Comparison of ENCODE assay signal across 9 cellular contexts in the genomic region with DNA sequence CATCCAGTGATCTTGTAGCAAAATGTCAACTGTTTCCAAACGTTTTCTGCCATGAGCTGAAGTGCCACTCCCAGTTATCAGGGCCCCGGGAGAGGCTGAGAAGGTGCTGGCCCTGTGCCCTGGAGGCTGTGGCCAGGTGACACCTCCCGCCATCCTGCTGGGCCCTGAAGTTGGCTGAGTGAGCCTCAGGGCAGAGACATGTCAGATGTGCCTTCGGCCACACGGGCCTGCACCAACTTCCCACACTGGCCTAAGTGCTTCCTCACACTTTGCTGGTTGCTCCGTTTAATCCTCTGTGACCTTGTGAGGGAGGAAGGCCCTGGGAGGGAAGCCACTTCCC. TPM values are rescaled to one million over a fixed set of nuclear protein-coding genes. Genes with fewer than 3 reads are reported as not detected.
DNase-seq lines count a peak whose midpoint lies in the region; ATAC-seq, FAIRE-seq and TF ChIP-seq lines count a peak whose summit lies in the region.
"Had no signal": no experiment of that assay in that cellular context is flagged by ENCODE, and none has a peak within 500 bp of the region (broad histone marks: within the 10 kb centered on the region; RNA-seq: fewer than 3 reads in every experiment).

No MANE protein-coding gene starts in this region.

- no peaks in the 10 kb centered on the region for H3K36me3 ChIP-seq in colonic mucosa
- H3K36me3 ChIP-seq in pancreas = no peaks in the 10 kb centered on the region

- peak overlapping the region; percentile 91 for H3K4me3 ChIP-seq in GM12864 (ENCODE audit: low read depth, low read length)
- H3K4me3 ChIP-seq in colonic mucosa = peak overlapping the region; percentile 28
- H3K4me3 ChIP-seq in pancreas = peak overlapping the region in 3 of 4 donors; percentile 4 to 59 (median 49)

- H3K27ac ChIP-seq in colonic mucosa (peak overlapping the region; percentile 86), pancreas (peak overlapping the region; percentile 84 to 95 (median 89))

- no peak for DNase-seq in GM12864 (ENCODE audit: low read depth)
- DNase-seq in NCI-H2196 (lab: John Stamatoyannopoulos, UW; ENCODE audit: unreplicated experiment) = peak; percentile 27
- peak; percentile 52 for DNase-seq in colonic mucosa
- DNase-seq in pancreas = peak in 4 of 6 donors; percentile 79 to 87 (median 83)
- DNase-seq in SIG-M5 (lab: John Stamatoyannopoulos, UW) = no peak
- no peak for DNase-seq in T1000 (lab: John Stamatoyannopoulos, UW)

- intact Hi-C loops in colonic mucosa (cut with DNase I) (loop anchor here (5.0 kb wide), 1 partner anchor 41 kb away; no protein-coding TSS in a partner anchor), pancreas (cut with DNase I) (no loop called here)

- H3K4me1 ChIP-seq in colonic mucosa = no peaks in the 10 kb centered on the region
- peaks cover 8 to 23% (median 21%) of the 10 kb centered on the region in 3 donors for H3K4me1 ChIP-seq in pancreas

- ATAC-seq in pancreas (peak; percentile 54 to 79 (median 76)), HG03159 (IDR thresholded peaks at IDR 0.05; ENCODE audit: unreplicated experiment) (no peak), GM21825 (IDR thresholded peaks at IDR 0.05; ENCODE audit: unreplicated experiment) (no peak)

- H3K27me3 ChIP-seq in colonic mucosa = no peaks in the 10 kb centered on the region
- no peaks in the 10 kb centered on the region for H3K27me3 ChIP-seq in pancreas

- FAIRE-seq in pancreas (lab: Jason Lieb, UNC) = no peak
- FAIRE-seq: islet of Langerhans had no signal

- H3K9me3 ChIP-seq in colonic mucosa (no peaks in the 10 kb centered on the region), pancreas (no peaks in the 10 kb centered on the region)

- no peak for TF ChIP-seq CTCF in GM12864 (IDR thresholded peaks at IDR 0.05; ENCODE audit: low read depth, low read length, missing control alignments)
- no peak for TF ChIP-seq CTCF in colonic mucosa (IDR thresholded peaks at IDR 0.05)
- TF ChIP-seq CTCF in pancreas (IDR thresholded peaks at IDR 0.05) = no peak

- H3K9ac ChIP-seq in colonic mucosa (ENCODE audit: low read depth in 2 of 2, low read length in 2 of 2) = peak overlapping the region; percentile 66 to 73

- WGBS in pancreas, 2 donors = 5 to 12% methylated on average over 6 of the region's 6 CpGs

RNA-seq across cellular contexts. Expression of a gene that starts 4.8 kb away (rescaled TPM):
- total RNA-seq in colonic mucosa = 1 to 10 TPM; 4.6 to 6.2 TPM
- total RNA-seq in pancreas = 1 to 10 TPM; 2.2 to 6.0 (median 3.7) TPM
- polyA plus RNA-seq in pancreas = 1 to 10 TPM; 1.2 to 2.3 TPM

RNA-seq across cellular contexts. Expression of a gene that starts 42.0 kb away (rescaled TPM):
- total RNA-seq in colonic mucosa = 10 to 100 TPM; 14.9 to 20.5 TPM
- total RNA-seq in pancreas = 10 to 100 TPM in 1 of 6 donors, 1 to 10 TPM in 5; 4.8 to 11.2 (median 7.3) TPM
- polyA plus RNA-seq in pancreas = 10 to 100 TPM; 10.5 to 18.3 TPM

Comparison
In these comparisons a context has a peak if more than half of its experiments do, and no peak if none do; other contexts are left out.
1. DNase-seq: peak in NCI-H2196 (single experiment), colonic mucosa (single experiment) and pancreas (4 of 6); none in GM12864 (single experiment), SIG-M5 (single experiment) and T1000 (single experiment).
2. H3K4me3 ChIP-seq: peak in every context shown above with its lines; median percentile 91 in GM12864; 49 in pancreas; 28 in colonic mucosa.
3. ATAC-seq: peak in pancreas (4 of 4); none in HG03159 (single experiment) and GM21825 (single experiment).